ENCODE assay signal across 1 cellular context in the genomic region with DNA sequence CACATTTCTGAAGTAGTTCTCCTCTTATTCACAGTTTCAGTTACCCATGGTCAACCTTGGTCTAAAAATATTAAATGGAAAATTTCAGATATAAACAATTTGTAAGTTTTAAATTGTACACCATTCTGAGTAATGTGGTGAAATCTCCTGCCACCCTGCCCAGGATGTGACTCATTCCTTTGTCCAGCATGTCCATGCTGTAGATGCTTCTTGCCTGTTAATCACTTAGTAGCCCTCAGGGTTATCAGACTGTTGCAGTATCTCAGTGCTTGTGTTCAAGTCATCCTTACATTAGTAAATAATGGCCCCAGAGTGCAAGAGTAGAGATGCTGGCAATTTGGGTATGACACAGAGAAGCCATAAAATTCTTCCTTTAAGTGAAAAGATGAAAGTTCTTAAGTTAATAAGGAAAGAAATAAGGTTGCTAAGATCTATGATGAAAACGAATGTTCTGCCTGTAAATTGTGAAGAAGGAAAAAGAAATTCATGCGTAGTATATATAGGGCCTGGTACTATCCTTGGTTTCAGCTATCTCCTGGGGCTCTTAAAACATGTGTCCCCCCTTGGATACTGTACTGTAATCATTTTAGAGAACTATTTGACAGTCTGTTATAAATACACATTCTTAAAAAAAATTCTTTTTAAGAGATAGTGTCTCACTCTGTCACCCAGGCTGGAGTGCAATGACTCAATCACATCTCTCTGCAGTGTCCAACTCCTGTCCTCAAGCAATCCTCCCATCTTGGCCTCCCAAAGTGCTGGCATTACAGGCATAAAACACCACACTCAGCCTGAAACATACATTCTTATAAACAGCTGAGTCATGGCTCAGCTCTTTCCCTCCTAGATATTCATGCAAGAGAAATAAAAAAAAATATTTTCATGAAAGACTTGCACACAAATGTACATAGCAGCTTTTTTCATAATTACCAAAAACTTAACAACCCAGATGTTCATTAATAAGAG.
TF ChIP-seq lines count a peak whose summit lies in the region.

No MANE protein-coding gene starts in this region.

TF ChIP-seq in HepG2, 621 proteins besides CTCF, POLR2A, EP300 and RAD21 (continued from another document):
- 0 out of 4 replicates have a peak, but pooled peaks have one; percentile 24 to 30 for TF ChIP-seq MAFK (conservative IDR thresholded peaks at IDR 0.05 in 1 of 2, IDR thresholded peaks at IDR 0.05 in 1 of 2; ENCODE audit: low read length in 2 of 2)
- TF ChIP-seq, protein P1, sequence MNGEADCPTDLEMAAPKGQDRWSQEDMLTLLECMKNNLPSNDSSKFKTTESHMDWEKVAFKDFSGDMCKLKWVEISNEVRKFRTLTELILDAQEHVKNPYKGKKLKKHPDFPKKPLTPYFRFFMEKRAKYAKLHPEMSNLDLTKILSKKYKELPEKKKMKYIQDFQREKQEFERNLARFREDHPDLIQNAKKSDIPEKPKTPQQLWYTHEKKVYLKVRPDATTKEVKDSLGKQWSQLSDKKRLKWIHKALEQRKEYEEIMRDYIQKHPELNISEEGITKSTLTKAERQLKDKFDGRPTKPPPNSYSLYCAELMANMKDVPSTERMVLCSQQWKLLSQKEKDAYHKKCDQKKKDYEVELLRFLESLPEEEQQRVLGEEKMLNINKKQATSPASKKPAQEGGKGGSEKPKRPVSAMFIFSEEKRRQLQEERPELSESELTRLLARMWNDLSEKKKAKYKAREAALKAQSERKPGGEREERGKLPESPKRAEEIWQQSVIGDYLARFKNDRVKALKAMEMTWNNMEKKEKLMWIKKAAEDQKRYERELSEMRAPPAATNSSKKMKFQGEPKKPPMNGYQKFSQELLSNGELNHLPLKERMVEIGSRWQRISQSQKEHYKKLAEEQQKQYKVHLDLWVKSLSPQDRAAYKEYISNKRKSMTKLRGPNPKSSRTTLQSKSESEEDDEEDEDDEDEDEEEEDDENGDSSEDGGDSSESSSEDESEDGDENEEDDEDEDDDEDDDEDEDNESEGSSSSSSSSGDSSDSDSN (CRISPR knock-in tag; IDR thresholded peaks at IDR 0.05): no peak
- TF ChIP-seq HOXA3 (CRISPR knock-in tag; IDR thresholded peaks at IDR 0.05): no peak
- TF ChIP-seq, protein P2, sequence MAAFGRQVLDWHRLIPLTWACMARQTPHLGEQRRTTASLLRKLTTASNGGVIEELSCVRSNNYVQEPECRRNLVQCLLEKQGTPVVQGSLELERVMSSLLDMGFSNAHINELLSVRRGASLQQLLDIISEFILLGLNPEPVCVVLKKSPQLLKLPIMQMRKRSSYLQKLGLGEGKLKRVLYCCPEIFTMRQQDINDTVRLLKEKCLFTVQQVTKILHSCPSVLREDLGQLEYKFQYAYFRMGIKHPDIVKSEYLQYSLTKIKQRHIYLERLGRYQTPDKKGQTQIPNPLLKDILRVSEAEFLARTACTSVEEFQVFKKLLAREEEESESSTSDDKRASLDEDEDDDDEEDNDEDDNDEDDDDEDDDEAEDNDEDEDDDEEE (CRISPR knock-in tag; IDR thresholded peaks at IDR 0.05): no peak
- no peak for TF ChIP-seq NFKBIZ (CRISPR knock-in tag; IDR thresholded peaks at IDR 0.05)
- no peak for TF ChIP-seq SATB2 (CRISPR knock-in tag; IDR thresholded peaks at IDR 0.05)
- TF ChIP-seq MXI1 (IDR thresholded peaks at IDR 0.05; ENCODE audit: borderline replicate concordance, low read depth, low read length): no peak
- no peak for TF ChIP-seq ZSCAN22 (CRISPR knock-in tag; IDR thresholded peaks at IDR 0.05)
